Comparison of ENCODE assay signal across 19 cellular contexts in genomic region chr10:113866551-113867394, GRCh38.
"Had no signal": no experiment of that assay in that cellular context is flagged by ENCODE, and none has a peak within 500 bp of the region (broad histone marks: within the 10 kb centered on the region; RNA-seq: fewer than 3 reads in every experiment).

No MANE protein-coding gene starts in this region.

- DNase-seq: activated B cell treated with CpG ODN at 0.5 μM for 24 hours; activated CD4-positive, alpha-beta T cell treated with anti-CD3 and anti-CD28 coated beads for 48 hours; activated CD8-positive, alpha-beta memory T cell treated with anti-CD3 and anti-CD28 coated beads, Interleukin-2, amount 50 U/mL, for 4 hours; activated CD8-positive, alpha-beta T cell treated with anti-CD3 and anti-CD28 coated beads, Interleukin-2, amount 10 ng/mL, durations not matched to agents 7 days and 5 days; activated gamma-delta T cell; activated T-cell treated with anti-CD3 and anti-CD28 coated beads, Interleukin-2, amount 50 U/mL, for 48 hours; central memory CD4-positive, alpha-beta T cell; cortex of kidney; effector CD4-positive, alpha-beta T cell; heart right ventricle; nephron progenitor cell; right cardiac atrium; small intestine; stimulated activated CD4-positive, alpha-beta T cell treated with anti-CD3 and anti-CD28 coated beads, Interleukin-4, amount 100 ng/mL, for 4 hours; stimulated activated CD8-positive, alpha-beta memory T cell treated with anti-CD3 and anti-CD28 coated beads, Interleukin-4, amount 100 ng/mL, for 48 hours; stimulated activated naive CD4-positive, alpha-beta T cell treated with Interleukin-2 at 50 U/mL for 16 hours; trophoblast cell had no signal

- ATAC-seq: activated CD8-positive, alpha-beta T cell treated with anti-CD3 and anti-CD28 coated beads, Interleukin-2, amount 10 ng/mL, durations not matched to agents 7 days and 5 days; activated naive CD4-positive, alpha-beta T cell treated with anti-CD3 and anti-CD28 coated beads, Interleukin-2, amount 50 U/mL, for 72 hours had no signal

- H3K4me3 ChIP-seq: heart right ventricle, lung had no signal

- H3K27me3 ChIP-seq: heart right ventricle had no signal
